In the genomic region with DNA sequence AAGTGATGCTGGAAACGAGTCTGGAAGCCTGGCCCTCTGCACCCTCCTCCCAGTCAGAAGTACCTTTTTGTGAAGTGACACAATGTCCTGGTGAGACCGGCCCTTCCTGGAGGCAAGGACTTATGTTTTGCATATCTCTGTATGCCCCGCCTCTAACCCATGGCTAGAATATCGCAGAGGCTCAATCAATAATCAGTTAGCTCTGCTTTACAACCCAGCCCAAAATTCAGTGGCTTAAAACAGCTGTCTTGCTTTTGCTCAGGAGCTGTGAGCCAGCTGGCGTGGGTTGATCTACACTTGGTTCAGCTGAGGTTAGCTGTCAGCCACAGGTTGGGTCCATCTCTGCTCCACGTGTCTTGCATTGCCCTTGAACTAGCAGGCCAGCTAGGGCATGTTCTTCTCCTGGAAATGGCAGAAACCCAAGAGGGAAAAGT, we compare ENCODE assay signal across 17 cellular contexts.
DNase-seq lines count a peak whose midpoint lies in the region; ATAC-seq and TF ChIP-seq lines count a peak whose summit lies in the region.
"Had no signal": no experiment of that assay in that cellular context is flagged by ENCODE, and none has a peak within 500 bp of the region (broad histone marks: within the 10 kb centered on the region; RNA-seq: fewer than 3 reads in every experiment).

No MANE protein-coding gene starts in this region.

- H3K4me3 ChIP-seq in GM23338 (no peak overlapping the region), adrenal gland (no peak overlapping the region), right cardiac atrium (ENCODE audit: low read length) (no peak overlapping the region), skeletal muscle satellite cell (ENCODE audit: low read length) (no peak overlapping the region)
- H3K4me3 ChIP-seq: Peyer's patch had no signal

- H3K27me3 Mint-ChIP-seq in GM23338 (ENCODE audit: insufficient read depth, low read depth, poor library complexity), result peaks cover 15% of the 10 kb centered on the region
- H3K27me3 Mint-ChIP-seq: stimulated activated memory B cell treated with anti-CD40 and anti-IgM and Interleukin-4, amounts not matched to agents 10 μg/mL and 1 μg/mL and 100 μg/mL, for 72 hours had no signal

- H2AFZ ChIP-seq in GM23338, result peak overlapping the region; percentile 61

- no peak overlapping the region for H3K9ac ChIP-seq in skeletal muscle satellite cell (ENCODE audit: low read depth, low read length)

- no peak for TF ChIP-seq POLR2A in adrenal gland (IDR thresholded peaks at IDR 0.05)

- no peaks in the 10 kb centered on the region for H3F3A ChIP-seq in GM23338 (replicated peaks; ENCODE audit: low read depth)

- peak overlapping the region; percentile 31; the same call in 1 of the 2 replicates for H3K27ac Mint-ChIP-seq in GM23338
- H3K27ac Mint-ChIP-seq: stimulated activated memory B cell treated with anti-CD40 and anti-IgM and Interleukin-4, amounts not matched to agents 10 μg/mL and 1 μg/mL and 100 μg/mL, for 72 hours had no signal

- no peaks in the 10 kb centered on the region for H3K36me3 Mint-ChIP-seq in GM23338 (ENCODE audit: low read depth)
- H3K36me3 Mint-ChIP-seq: stimulated activated memory B cell treated with anti-CD40 and anti-IgM and Interleukin-4, amounts not matched to agents 10 μg/mL and 1 μg/mL and 100 μg/mL, for 72 hours had no signal

- ATAC-seq in GM23338 (peak; percentile 63), right cardiac atrium (peak; percentile 74), HG03469 (IDR thresholded peaks at IDR 0.05; ENCODE audit: unreplicated experiment) (no peak), GM19328 (IDR thresholded peaks at IDR 0.05; ENCODE audit: unreplicated experiment) (no peak)
- ATAC-seq: activated T-cell treated with anti-CD3 and anti-CD28 coated beads, Interleukin-2, amount 50 U/mL, for 4 hours; stimulated activated memory B cell treated with anti-CD40 and anti-IgM and Interleukin-4, amounts not matched to agents 10 μg/mL and 1 μg/mL and 100 μg/mL, for 72 hours had no signal

- in situ Hi-C loops in GM13977 (cut with MboI; ENCODE audit: low pct_unique_long_range_greater_than_20kb, low sequenced_read_pairs, unreplicated experiment), result no loop called here

- no peaks in the 10 kb centered on the region for H3K79me2 ChIP-seq in GM23338 (replicated peaks; ENCODE audit: insufficient read depth)

- peak; percentile 22 for DNase-seq in GM23338 (ENCODE audit: low spot score)
- DNase-seq in adrenal gland, result peak in 5 of 7 donors; percentile 28 to 76 (median 42)
- peak; percentile 55 to 81 (median 69) for DNase-seq in right cardiac atrium
- DNase-seq in GM13977 (ENCODE audit: low spot score), result no peak
- DNase-seq in T-helper 1 cell, result no peak
- DNase-seq: activated CD4-positive, alpha-beta T cell treated with anti-CD3 and anti-CD28 coated beads for 48 hours; activated T-cell treated with anti-CD3 and anti-CD28 coated beads, Interleukin-2, amount 50 U/mL, for 4 hours; amniotic stem cell; C1 segment of cervical spinal cord; erythroblast; H9; Peyer's patch; stimulated activated CD4-positive, alpha-beta T cell treated with anti-CD3 and anti-CD28 coated beads, Interleukin-4, amount 100 ng/mL, for 4 hours had no signal

- TF ChIP-seq CTCF in GM23338 (conservative IDR thresholded peaks at IDR 0.05; ENCODE audit: low read depth in 2 of 2) (no peak), adrenal gland (IDR thresholded peaks at IDR 0.05) (no peak), GM13977 (IDR thresholded peaks at IDR 0.05; ENCODE audit: extremely low read depth, insufficient read depth, missing control alignments) (no peak)

- H4K20me1 ChIP-seq in GM23338 (replicated peaks; ENCODE audit: insufficient read depth), result no peaks in the 10 kb centered on the region

- no peaks in the 10 kb centered on the region for H3K27me3 ChIP-seq in GM23338 (ENCODE audit: insufficient read depth)
- H3K27me3 ChIP-seq in adrenal gland, result no peaks in the 10 kb centered on the region
- no peaks in the 10 kb centered on the region for H3K27me3 ChIP-seq in right cardiac atrium (ENCODE audit: control insufficient read depth, insufficient read depth)
- H3K27me3 ChIP-seq in skeletal muscle satellite cell (ENCODE audit: control insufficient read depth, insufficient read depth, low read length), result peaks cover 49% of the 10 kb centered on the region
- H3K27me3 ChIP-seq: Peyer's patch had no signal

- H3K36me3 ChIP-seq in GM23338 (ENCODE audit: insufficient read depth) (no peaks in the 10 kb centered on the region), adrenal gland (replicated peaks in 1 of 2) (no peaks in the 10 kb centered on the region), skeletal muscle satellite cell (ENCODE audit: insufficient read depth, low read length) (no peaks in the 10 kb centered on the region)
- H3K36me3 ChIP-seq: Peyer's patch had no signal

- no peak overlapping the region; the same call in 1 of the 2 replicates for H3K27ac ChIP-seq in GM23338 (ENCODE audit: low read depth)
- peak overlapping the region in 1 of 5 donors; percentile 53 for H3K27ac ChIP-seq in adrenal gland
- H3K27ac ChIP-seq in right cardiac atrium (ENCODE audit: low read length), result peak overlapping the region; percentile 84
- H3K27ac ChIP-seq: Peyer's patch had no signal

- peaks cover 24% of the 10 kb centered on the region for H3K4me1 Mint-ChIP-seq in GM23338

- no peaks in the 10 kb centered on the region for H3K9me3 ChIP-seq in adrenal gland (replicated peaks in 1 of 3)
- H3K9me3 ChIP-seq in right cardiac atrium (ENCODE audit: control insufficient read depth, low read length), result no peaks in the 10 kb centered on the region
- no peaks in the 10 kb centered on the region for H3K9me3 ChIP-seq in skeletal muscle satellite cell (replicated peaks; ENCODE audit: low read length)
- H3K9me3 ChIP-seq: Peyer's patch had no signal

- no peaks in the 10 kb centered on the region for H3K9me3 Mint-ChIP-seq in GM23338
- H3K9me3 Mint-ChIP-seq: activated T-cell treated with anti-CD3 and anti-CD28 coated beads, Interleukin-2, amount 50 U/mL, for 4 hours; H9; stimulated activated memory B cell treated with anti-CD40 and anti-IgM and Interleukin-4, amounts not matched to agents 10 μg/mL and 1 μg/mL and 100 μg/mL, for 72 hours had no signal

- no peak overlapping the region for H3K4me3 Mint-ChIP-seq in GM23338
- H3K4me3 Mint-ChIP-seq: activated T-cell treated with anti-CD3 and anti-CD28 coated beads, Interleukin-2, amount 50 U/mL, for 4 hours; stimulated activated memory B cell treated with anti-CD40 and anti-IgM and Interleukin-4, amounts not matched to agents 10 μg/mL and 1 μg/mL and 100 μg/mL, for 72 hours had no signal

- 34 to 54% (median 49%) methylated on average over 6 of the region's 6 CpGs for WGBS in adrenal gland, 4 donors
- WGBS in right cardiac atrium, result 36% methylated on average over 6 of the region's 6 CpGs

- H3K4me1 ChIP-seq in GM23338 (ENCODE audit: insufficient read depth), result peaks cover 18% of the 10 kb centered on the region
- H3K4me1 ChIP-seq in adrenal gland (replicated peaks in 1 of 2), result peaks cover 3 to 7% of the 10 kb centered on the region in 2 donors
- H3K4me1 ChIP-seq in right cardiac atrium (ENCODE audit: control insufficient read depth, insufficient read depth, low read length), result no peaks in the 10 kb centered on the region
- H3K4me1 ChIP-seq in skeletal muscle satellite cell (ENCODE audit: control insufficient read depth, insufficient read depth, low read length), result peaks cover 12% of the 10 kb centered on the region
- H3K4me1 ChIP-seq: Peyer's patch had no signal

- intact Hi-C loops in adrenal gland (cut with DNase I) (no loop called here), right cardiac atrium (cut with DNase I) (no loop called here)

- peak overlapping the region; percentile 53; the same call in 1 of the 2 replicates for H3K4me2 ChIP-seq in GM23338
- peak overlapping the region; percentile 59 for H3K4me2 ChIP-seq in skeletal muscle satellite cell (ENCODE audit: low read length)

- H3K9me2 ChIP-seq in GM23338 (ENCODE audit: insufficient read depth), result no peaks in the 10 kb centered on the region

TF ChIP-seq in GM23338, 12 proteins besides CTCF, POLR2A, EP300 and RAD21 (continues in another document):
- TF ChIP-seq CREB1 (CRISPR knock-in tag; IDR thresholded peaks at IDR 0.05; ENCODE audit: low read depth), result no peak
- TF ChIP-seq, protein P1, sequence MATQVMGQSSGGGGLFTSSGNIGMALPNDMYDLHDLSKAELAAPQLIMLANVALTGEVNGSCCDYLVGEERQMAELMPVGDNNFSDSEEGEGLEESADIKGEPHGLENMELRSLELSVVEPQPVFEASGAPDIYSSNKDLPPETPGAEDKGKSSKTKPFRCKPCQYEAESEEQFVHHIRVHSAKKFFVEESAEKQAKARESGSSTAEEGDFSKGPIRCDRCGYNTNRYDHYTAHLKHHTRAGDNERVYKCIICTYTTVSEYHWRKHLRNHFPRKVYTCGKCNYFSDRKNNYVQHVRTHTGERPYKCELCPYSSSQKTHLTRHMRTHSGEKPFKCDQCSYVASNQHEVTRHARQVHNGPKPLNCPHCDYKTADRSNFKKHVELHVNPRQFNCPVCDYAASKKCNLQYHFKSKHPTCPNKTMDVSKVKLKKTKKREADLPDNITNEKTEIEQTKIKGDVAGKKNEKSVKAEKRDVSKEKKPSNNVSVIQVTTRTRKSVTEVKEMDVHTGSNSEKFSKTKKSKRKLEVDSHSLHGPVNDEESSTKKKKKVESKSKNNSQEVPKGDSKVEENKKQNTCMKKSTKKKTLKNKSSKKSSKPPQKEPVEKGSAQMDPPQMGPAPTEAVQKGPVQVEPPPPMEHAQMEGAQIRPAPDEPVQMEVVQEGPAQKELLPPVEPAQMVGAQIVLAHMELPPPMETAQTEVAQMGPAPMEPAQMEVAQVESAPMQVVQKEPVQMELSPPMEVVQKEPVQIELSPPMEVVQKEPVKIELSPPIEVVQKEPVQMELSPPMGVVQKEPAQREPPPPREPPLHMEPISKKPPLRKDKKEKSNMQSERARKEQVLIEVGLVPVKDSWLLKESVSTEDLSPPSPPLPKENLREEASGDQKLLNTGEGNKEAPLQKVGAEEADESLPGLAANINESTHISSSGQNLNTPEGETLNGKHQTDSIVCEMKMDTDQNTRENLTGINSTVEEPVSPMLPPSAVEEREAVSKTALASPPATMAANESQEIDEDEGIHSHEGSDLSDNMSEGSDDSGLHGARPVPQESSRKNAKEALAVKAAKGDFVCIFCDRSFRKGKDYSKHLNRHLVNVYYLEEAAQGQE (IDR thresholded peaks at IDR 0.05; ENCODE audit: unreplicated experiment), result no peak
- TF ChIP-seq ZNF114 (CRISPR knock-in tag; IDR thresholded peaks at IDR 0.05), result no peak
- no peak for TF ChIP-seq EZH2phosphoT487 (IDR thresholded peaks at IDR 0.05; ENCODE audit: unreplicated experiment)
- TF ChIP-seq JUNB (IDR thresholded peaks at IDR 0.05; ENCODE audit: unreplicated experiment), result no peak
- TF ChIP-seq, protein P2, sequence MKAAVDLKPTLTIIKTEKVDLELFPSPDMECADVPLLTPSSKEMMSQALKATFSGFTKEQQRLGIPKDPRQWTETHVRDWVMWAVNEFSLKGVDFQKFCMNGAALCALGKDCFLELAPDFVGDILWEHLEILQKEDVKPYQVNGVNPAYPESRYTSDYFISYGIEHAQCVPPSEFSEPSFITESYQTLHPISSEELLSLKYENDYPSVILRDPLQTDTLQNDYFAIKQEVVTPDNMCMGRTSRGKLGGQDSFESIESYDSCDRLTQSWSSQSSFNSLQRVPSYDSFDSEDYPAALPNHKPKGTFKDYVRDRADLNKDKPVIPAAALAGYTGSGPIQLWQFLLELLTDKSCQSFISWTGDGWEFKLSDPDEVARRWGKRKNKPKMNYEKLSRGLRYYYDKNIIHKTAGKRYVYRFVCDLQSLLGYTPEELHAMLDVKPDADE (IDR thresholded peaks at IDR 0.05), result no peak

Comparison
In these comparisons a context has a peak if more than half of its experiments do, and no peak if none do; other contexts are left out.
1. ATAC-seq: peak in GM23338 (single experiment) and right cardiac atrium (2 of 2); none in HG03469 (single experiment) and GM19328 (single experiment).
2. DNase-seq: peak in GM23338 (single experiment), adrenal gland (5 of 7) and right cardiac atrium (3 of 3); none in GM13977 (single experiment) and T-helper 1 cell (0 of 5).